Comparison of ENCODE assay signal across 12 cellular contexts in genomic region chr6:132392792-132393191, GRCh38. TPM values are rescaled to one million over a fixed set of nuclear protein-coding genes. Genes with fewer than 3 reads are reported as not detected.
A peak's percentile ranks its signal among the peaks of the same experiment; 100 is the strongest.
DNase-seq lines count a peak whose midpoint lies in the region; ATAC-seq and TF ChIP-seq lines count a peak whose summit lies in the region.
"Had no signal": no experiment of that assay in that cellular context is flagged by ENCODE, and none has a peak within 500 bp of the region (broad histone marks: within the 10 kb centered on the region; RNA-seq: fewer than 3 reads in every experiment).

No MANE protein-coding gene starts in this region.

- H3K9me3 ChIP-seq in Loucy (ENCODE audit: insufficient read depth, low read depth, low read length) (peaks cover 3% of the 10 kb centered on the region; the same call in 1 of the 2 replicates), mesenchymal stem cell (ENCODE audit: control insufficient read depth, low read length) (peaks cover 14% of the 10 kb centered on the region)
- H3K9me3 ChIP-seq: pancreas had no signal

- H3K27ac ChIP-seq in mesenchymal stem cell (ENCODE audit: low read length, poor library complexity, severe bottlenecking): peak overlapping the region; percentile 84
- H3K27ac ChIP-seq: pancreas had no signal

- no peak overlapping the region for H2AFZ ChIP-seq in Loucy (ENCODE audit: low read length)
- H2AFZ ChIP-seq in mesenchymal stem cell (ENCODE audit: low read depth, low read length): no peak overlapping the region

- H2BK120ac ChIP-seq in mesenchymal stem cell (ENCODE audit: low read depth, low read length): no peak overlapping the region

- H3K79me1 ChIP-seq in mesenchymal stem cell (replicated peaks; ENCODE audit: low read length, poor library complexity, severe bottlenecking): peaks cover 15% of the 10 kb centered on the region

- TF ChIP-seq CTCF in Loucy (conservative IDR thresholded peaks at IDR 0.05; ENCODE audit: low read length) (peak; percentile 33), cardiac fibroblast (IDR thresholded peaks at IDR 0.05; ENCODE audit: low read depth, low read length) (peak; percentile 38)

- H3K14ac ChIP-seq in mesenchymal stem cell (ENCODE audit: low read length in 2 of 2): no peak overlapping the region

- H4K8ac ChIP-seq in mesenchymal stem cell (ENCODE audit: low read length): no peak overlapping the region

- H4K20me1 ChIP-seq in Loucy (ENCODE audit: insufficient read depth, low read length, poor library complexity, severe bottlenecking): no peaks in the 10 kb centered on the region

- no peaks in the 10 kb centered on the region for H3F3A ChIP-seq in Loucy (ENCODE audit: low read depth)

- H3K4me1 ChIP-seq in Loucy (ENCODE audit: insufficient read depth, low read length, poor library complexity, severe bottlenecking): no peaks in the 10 kb centered on the region
- peaks cover 3% of the 10 kb centered on the region for H3K4me1 ChIP-seq in mesenchymal stem cell (ENCODE audit: control insufficient read depth, insufficient read depth, low read depth, low read length)
- H3K4me1 ChIP-seq: heart right ventricle, pancreas had no signal

- no peaks in the 10 kb centered on the region for H3K27me3 ChIP-seq in Loucy (ENCODE audit: insufficient read depth, low read length, poor library complexity, severe bottlenecking)
- H3K27me3 ChIP-seq in mesenchymal stem cell (ENCODE audit: control insufficient read depth in 1 of 2, insufficient read depth in 1 of 2, low read length in 2 of 2): no peaks in the 10 kb centered on the region
- H3K27me3 ChIP-seq: pancreas had no signal

- H3K9me2 ChIP-seq in Loucy (replicated peaks; ENCODE audit: low read depth, low read length): 0 out of 2 replicates have a peak, but pooled peaks cover 4% of the 10 kb centered on the region

- peak overlapping the region in 1 of 2 experiments; percentile 8 for H3K18ac ChIP-seq in mesenchymal stem cell (ENCODE audit: low read depth in 1 of 2, low read length in 2 of 2)

- no peak overlapping the region for H2BK15ac ChIP-seq in mesenchymal stem cell (ENCODE audit: low read depth, poor library complexity, severe bottlenecking)

- H2AK5ac ChIP-seq in mesenchymal stem cell (ENCODE audit: low read length, severe bottlenecking): no peak overlapping the region

- no peak overlapping the region for H2BK5ac ChIP-seq in mesenchymal stem cell (ENCODE audit: low read depth, low read length, poor library complexity, severe bottlenecking)

- no peak overlapping the region for H3K4me2 ChIP-seq in Loucy (ENCODE audit: low read depth, low read length, poor library complexity, severe bottlenecking)
- H3K4me2 ChIP-seq in mesenchymal stem cell (ENCODE audit: low read length, poor library complexity, severe bottlenecking): no peak overlapping the region

- 93% methylated on average over 2 of the region's 2 CpGs for WGBS in mesenchymal stem cell

- H3K79me2 ChIP-seq in Loucy (ENCODE audit: insufficient read depth, low read length): no peaks in the 10 kb centered on the region

- no peak overlapping the region for H3K23ac ChIP-seq in mesenchymal stem cell (ENCODE audit: low read length in 2 of 2)

- H3K9ac ChIP-seq in Loucy (ENCODE audit: low read depth, low read length, poor library complexity, severe bottlenecking) (no peak overlapping the region), mesenchymal stem cell (ENCODE audit: low read length) (peak overlapping the region; percentile 56)

- H3K4me3 ChIP-seq in Loucy (ENCODE audit: low read length, poor library complexity, severe bottlenecking) (no peak overlapping the region), cardiac fibroblast (replicated peaks in 1 of 2; ENCODE audit: low read depth in 2 of 2, low read length in 2 of 2) (no peak overlapping the region), mesenchymal stem cell (ENCODE audit: insufficient read depth in 1 of 2, low read depth in 1 of 2, low read length in 2 of 2) (no peak overlapping the region)
- H3K4me3 ChIP-seq: heart right ventricle, pancreas had no signal

- no peak overlapping the region for H2BK12ac ChIP-seq in mesenchymal stem cell (ENCODE audit: low read length in 2 of 2)

- H3K4ac ChIP-seq in mesenchymal stem cell (ENCODE audit: low read depth in 1 of 2, low read length in 2 of 2): no peak overlapping the region

- H3K36me3 ChIP-seq in Loucy (ENCODE audit: insufficient read depth, low read length) (no peaks in the 10 kb centered on the region), mesenchymal stem cell (ENCODE audit: control insufficient read depth in 1 of 2, insufficient read depth in 2 of 2, low read depth in 1 of 2, low read length in 2 of 2) (peaks cover 5 to 7% of the 10 kb centered on the region in 2 experiments)
- H3K36me3 ChIP-seq: heart right ventricle, pancreas had no signal

- no peak overlapping the region for H4K91ac ChIP-seq in mesenchymal stem cell (ENCODE audit: low read length)

- ATAC-seq in GM21390 (IDR thresholded peaks at IDR 0.05; ENCODE audit: unreplicated experiment): no peak
- ATAC-seq: activated naive CD4-positive, alpha-beta T cell treated with anti-CD3 and anti-CD28 coated beads, Interleukin-2, amount 50 U/mL, for 72 hours had no signal

- DNase-seq in DMS53 treated with DMSO at 0.1 percent for 48 hours (lab: John Stamatoyannopoulos, UW; ENCODE audit: unreplicated experiment) (peak; percentile 11), cardiac fibroblast (ENCODE audit: low read depth in 2 of 2) (peak; percentile 34 to 63), mesenchymal stem cell (no peak), pons (ENCODE audit: low spot score) (no peak), SHP77 treated with DMSO at 0.1 percent for 48 hours (lab: John Stamatoyannopoulos, UW) (no peak), cortex of kidney (lab: John Stamatoyannopoulos, UW) (no peak)
- DNase-seq: heart right ventricle, NCI-H2227 treated with DMSO at 0.1 percent for 48 hours, pancreas had no signal

RNA-seq across cellular contexts. Expression of gene MOXD1, which starts 8.5 kb away (rescaled TPM):
- 30.8 TPM for polyA plus RNA-seq in mesenchymal stem cell (2013, experiment 1 of 2)
- polyA plus RNA-seq in mesenchymal stem cell (2013, experiment 2 of 2): 32.3 TPM

Comparison
In these comparisons a context has a peak if more than half of its experiments do, and no peak if none do; other contexts are left out.
1. DNase-seq: peak in DMS53 treated with DMSO at 0.1 percent for 48 hours (single experiment) and cardiac fibroblast (2 of 2); none in mesenchymal stem cell (single experiment), pons (single experiment), SHP77 treated with DMSO at 0.1 percent for 48 hours (single experiment) and cortex of kidney (single experiment).